In the genomic region with DNA sequence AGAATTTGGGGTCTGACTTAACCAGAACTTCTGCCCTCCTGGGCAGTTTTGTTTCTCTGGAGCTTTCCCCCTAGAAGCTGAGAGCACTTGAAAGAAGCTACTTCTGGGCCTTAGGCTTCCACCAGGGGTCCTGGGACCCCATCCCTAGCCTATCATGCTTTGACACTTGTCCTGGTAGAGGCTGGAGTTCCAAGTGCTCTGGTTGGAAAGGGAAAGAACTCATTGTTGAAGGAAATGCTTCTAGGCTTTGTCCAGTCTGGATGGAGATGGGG, we compare ENCODE assay signal across 1 cellular context.
TF ChIP-seq lines count a peak whose summit lies in the region.

No MANE protein-coding gene starts in this region.

TF ChIP-seq in GM23338, 12 proteins besides CTCF, POLR2A, EP300 and RAD21:
- TF ChIP-seq EZH2phosphoT487 (IDR thresholded peaks at IDR 0.05; ENCODE audit: unreplicated experiment), result no peak
- TF ChIP-seq EZH2 (IDR thresholded peaks at IDR 0.05; ENCODE audit: low read depth, unreplicated experiment), result peak; percentile 60
